In the genomic region with DNA sequence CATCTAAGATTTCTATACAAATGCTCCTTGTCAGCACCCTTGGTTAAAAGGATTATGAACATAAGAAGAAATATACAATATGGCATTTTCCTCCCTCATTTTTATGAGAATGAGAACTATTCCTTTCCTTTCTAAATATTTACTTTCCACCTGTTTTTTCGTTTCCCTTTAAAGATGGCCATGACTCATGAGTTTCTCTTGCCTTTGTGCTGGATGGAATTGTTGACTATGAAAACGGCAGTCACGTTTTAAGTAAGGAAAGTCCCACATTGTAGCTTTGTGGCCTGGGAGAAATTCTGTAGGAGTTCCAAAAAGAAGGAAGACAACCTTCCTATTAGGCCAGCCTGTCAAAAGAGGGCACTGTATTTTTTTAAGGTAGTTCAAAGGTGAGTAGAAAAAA, we compare ENCODE assay signal across 27 cellular contexts.
DNase-seq lines count a peak whose midpoint lies in the region; ATAC-seq, FAIRE-seq and TF ChIP-seq lines count a peak whose summit lies in the region.
"Had no signal": no experiment of that assay in that cellular context is flagged by ENCODE, and none has a peak within 500 bp of the region (broad histone marks: within the 10 kb centered on the region; RNA-seq: fewer than 3 reads in every experiment).

No MANE protein-coding gene starts in this region.

- H3K27me3 ChIP-seq in endothelial cell of umbilical vein (ENCODE audit: control insufficient read depth in 2 of 2, insufficient read depth in 2 of 2, low read length in 2 of 2) = no peaks in the 10 kb centered on the region
- H3K27me3 ChIP-seq: brain microvascular endothelial cell, ovary had no signal

- peaks cover 9% of the 10 kb centered on the region for H3K4me1 Mint-ChIP-seq in mesothelial cell of epicardium
- H3K4me1 Mint-ChIP-seq: activated naive CD8-positive, alpha-beta T cell treated with anti-CD3 and anti-CD28 coated beads, Interleukin-2, amount 50 U/mL, for 24 hours; memory B cell; natural killer cell had no signal

- H3K36me3 Mint-ChIP-seq in mesothelial cell of epicardium = no peaks in the 10 kb centered on the region
- H3K36me3 Mint-ChIP-seq: CD8-positive, alpha-beta T cell; memory B cell; natural killer cell had no signal

- TF ChIP-seq CTCF in AG10803 (conservative IDR thresholded peaks at IDR 0.05; ENCODE audit: low read length) = no peak
- no peak for TF ChIP-seq CTCF in endothelial cell of umbilical vein (IDR thresholded peaks at IDR 0.05; ENCODE audit: extremely low read depth in 1 of 2, insufficient read depth in 1 of 2, low read depth in 1 of 2, low read length in 2 of 2)
- TF ChIP-seq CTCF in mesothelial cell of epicardium (IDR thresholded peaks at IDR 0.05; ENCODE audit: unreplicated experiment) = no peak

- intact Hi-C loops in endothelial cell of umbilical vein (cut with micrococcal nuclease) = no loop called here

- peak; percentile 62 for FAIRE-seq in endothelial cell of umbilical vein (lab: Jason Lieb, UNC)
- FAIRE-seq: colon, G401.6 had no signal

- dilution Hi-C loops in endothelial cell of umbilical vein (cut with MboI; ENCODE audit: extremely low pct_ligation_motif_present, low sequenced_read_pairs) = no loop called here

- POLR2A ChIA-PET in endothelial cell of umbilical vein (lab: Charles Lee) = interaction anchor here (0.7 kb wide), 1 partner anchor 194 kb away, joined by 3 read pairs; no protein-coding TSS in a partner anchor

- no peak overlapping the region for H3K9ac ChIP-seq in endothelial cell of umbilical vein (replicated peaks; ENCODE audit: extremely low read depth, insufficient read depth, low read length)
- H3K9ac ChIP-seq: KMS-11 had no signal

- ATAC-seq in GM18520 (IDR thresholded peaks at IDR 0.05; ENCODE audit: unreplicated experiment) = no peak
- ATAC-seq in HG02678 (IDR thresholded peaks at IDR 0.05; ENCODE audit: unreplicated experiment) = no peak
- ATAC-seq: activated naive CD8-positive, alpha-beta T cell treated with anti-CD3 and anti-CD28 coated beads, Interleukin-2, amount 50 U/mL, for 24 hours; CD8-positive, alpha-beta T cell; natural killer cell had no signal

- no peak overlapping the region for H3K27ac ChIP-seq in endothelial cell of umbilical vein (ENCODE audit: insufficient read depth, low read depth, low read length)
- H3K27ac ChIP-seq: brain microvascular endothelial cell, esophagus muscularis mucosa, KMS-11, ovary, thoracic aorta had no signal

- no peaks in the 10 kb centered on the region for H4K20me1 ChIP-seq in endothelial cell of umbilical vein (replicated peaks; ENCODE audit: control insufficient read depth, extremely low read depth, insufficient read depth, low read length)

- no peaks in the 10 kb centered on the region for H3K79me2 ChIP-seq in endothelial cell of umbilical vein (ENCODE audit: control insufficient read depth, insufficient read depth, low read length)

- peak overlapping the region; percentile 44 for H3K27ac Mint-ChIP-seq in mesothelial cell of epicardium
- H3K27ac Mint-ChIP-seq: activated naive CD8-positive, alpha-beta T cell treated with anti-CD3 and anti-CD28 coated beads, Interleukin-2, amount 50 U/mL, for 24 hours; CD8-positive, alpha-beta T cell; memory B cell; natural killer cell; T-helper 1 cell treated with Interleukin-12 subunit alpha and Interleukin-12 subunit beta and Interleukin-4 antibody, amounts not matched to agents 30 μg/mL and 1 μg/mL, for 36 hours had no signal

- H3K4me1 ChIP-seq in endothelial cell of umbilical vein (ENCODE audit: control insufficient read depth, extremely low read depth, insufficient read depth, low read length) = peaks cover 6% of the 10 kb centered on the region
- H3K4me1 ChIP-seq: esophagus muscularis mucosa had no signal

- BruUV-seq in endothelial cell of umbilical vein (replicated peaks; lab: Mats Ljungman, UMichigan) = no TSS peak

- H3K9me1 ChIP-seq in endothelial cell of umbilical vein (replicated peaks; ENCODE audit: control insufficient read depth, extremely low read depth, insufficient read depth, low read length) = no peaks in the 10 kb centered on the region

- TF ChIP-seq POLR2A in endothelial cell of umbilical vein (IDR thresholded peaks at IDR 0.05; ENCODE audit: low read depth, low read length) = no peak

- H3K27me3 Mint-ChIP-seq in mesothelial cell of epicardium (ENCODE audit: low read depth) = peaks cover 3% of the 10 kb centered on the region

- CTCF ChIA-PET in endothelial cell of umbilical vein (lab: Charles Lee) = interaction anchor here (1.3 to 2.2 kb wide), 4 partner anchors 19 to 162 kb away, joined by 3 to 15 read pairs (median 3); no protein-coding TSS in a partner anchor

- no peak overlapping the region for H3K4me3 Mint-ChIP-seq in mesothelial cell of epicardium
- H3K4me3 Mint-ChIP-seq: activated naive CD8-positive, alpha-beta T cell treated with anti-CD3 and anti-CD28 coated beads, Interleukin-2, amount 50 U/mL, for 24 hours; CD8-positive, alpha-beta T cell; memory B cell; natural killer cell; T-helper 1 cell treated with Interleukin-12 subunit alpha and Interleukin-12 subunit beta and Interleukin-4 antibody, amounts not matched to agents 30 μg/mL and 1 μg/mL, for 36 hours had no signal

- H2AFZ ChIP-seq in endothelial cell of umbilical vein (ENCODE audit: low read depth, low read length) = no peak overlapping the region

- DNase-seq in AG10803 (ENCODE audit: low read depth) (peak; percentile 32), LHCN-M2 (ENCODE audit: low read depth) (peak; percentile 31), endothelial cell of umbilical vein (ENCODE audit: low read depth, low spot score) (peak; percentile 82), mesothelial cell of epicardium (ENCODE audit: low spot score in 2 of 2, unreplicated experiment in 2 of 2) (no peak), CD1c-positive myeloid dendritic cell (ENCODE audit: extremely low spot score) (no peak), T-helper 9 cell (no peak)
- DNase-seq: activated CD4-positive, alpha-beta T cell treated with anti-CD3 and anti-CD28 coated beads for 1 hour; activated gamma-delta T cell; activated naive CD8-positive, alpha-beta T cell treated with anti-CD3 and anti-CD28 coated beads, Interleukin-2, amount 50 U/mL, for 24 hours; brain microvascular endothelial cell; CD8-positive, alpha-beta T cell; DMS153; natural killer cell; NCI-H1694; NCI-H526 treated with DMSO at 0.1 percent for 48 hours; ovary; stimulated activated CD4-positive, alpha-beta T cell treated with anti-CD3 and anti-CD28 coated beads, Interleukin-4, amount 100 ng/mL, for 4 hours; stimulated activated naive CD4-positive, alpha-beta T cell treated with Interleukin-2 at 50 U/mL for 16 hours had no signal

- H3K4me3 ChIP-seq in AG10803 (ENCODE audit: low read length) = no peak overlapping the region
- no peak overlapping the region for H3K4me3 ChIP-seq in endothelial cell of umbilical vein (replicated peaks in 1 of 3; ENCODE audit: insufficient read depth in 1 of 3, low read depth in 1 of 3, low read length in 3 of 3)
- H3K4me3 ChIP-seq: esophagus muscularis mucosa, ovary, thoracic aorta had no signal

- no peaks in the 10 kb centered on the region for H3K9me3 Mint-ChIP-seq in mesothelial cell of epicardium
- H3K9me3 Mint-ChIP-seq: activated naive CD8-positive, alpha-beta T cell treated with anti-CD3 and anti-CD28 coated beads, Interleukin-2, amount 50 U/mL, for 24 hours; CD8-positive, alpha-beta T cell; memory B cell; natural killer cell; T-helper 1 cell treated with Interleukin-12 subunit alpha and Interleukin-12 subunit beta and Interleukin-4 antibody, amounts not matched to agents 30 μg/mL and 1 μg/mL, for 36 hours had no signal

- H3K36me3 ChIP-seq in endothelial cell of umbilical vein (ENCODE audit: control insufficient read depth in 2 of 2, extremely low read depth in 1 of 2, insufficient read depth in 2 of 2, low read length in 2 of 2) = no peaks in the 10 kb centered on the region
- H3K36me3 ChIP-seq: brain microvascular endothelial cell, esophagus muscularis mucosa, ovary, thoracic aorta had no signal

- no peak overlapping the region for H3K4me2 ChIP-seq in endothelial cell of umbilical vein (ENCODE audit: insufficient read depth, low read length)
- H3K4me2 ChIP-seq: KMS-11 had no signal

- H3K9me3 ChIP-seq in endothelial cell of umbilical vein (replicated peaks; ENCODE audit: control insufficient read depth, insufficient read depth, low read length) = no peaks in the 10 kb centered on the region
- H3K9me3 ChIP-seq: esophagus muscularis mucosa, ovary, thoracic aorta had no signal

TF ChIP-seq in endothelial cell of umbilical vein, 7 proteins besides CTCF, POLR2A, EP300 and RAD21:
- TF ChIP-seq GATA2 (IDR thresholded peaks at IDR 0.05; ENCODE audit: insufficient read depth, insufficient read length, low read depth, low read length) (no peak), MYC (IDR thresholded peaks at IDR 0.05; ENCODE audit: low read depth, low read length) (no peak)
- TF ChIP-seq, protein P1, sequence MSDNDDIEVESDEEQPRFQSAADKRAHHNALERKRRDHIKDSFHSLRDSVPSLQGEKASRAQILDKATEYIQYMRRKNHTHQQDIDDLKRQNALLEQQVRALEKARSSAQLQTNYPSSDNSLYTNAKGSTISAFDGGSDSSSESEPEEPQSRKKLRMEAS (IDR thresholded peaks at IDR 0.05; ENCODE audit: insufficient read depth, insufficient read length) = no peak
TF ChIP-seq in endothelial cell of umbilical vein: peak in this region for 0.

Comparison
In these comparisons a context has a peak if more than half of its experiments do, and no peak if none do; other contexts are left out.
1. DNase-seq: peak in AG10803 (single experiment), LHCN-M2 (single experiment) and endothelial cell of umbilical vein (single experiment); none in mesothelial cell of epicardium (0 of 2), CD1c-positive myeloid dendritic cell (single experiment) and T-helper 9 cell (single experiment).